Comparison of ENCODE assay signal across 1 cellular context in genomic region chr10:102455893-102456471, GRCh38.
TF ChIP-seq lines count a peak whose summit lies in the region.

No MANE protein-coding gene starts in this region.

TF ChIP-seq in HEK293, 187 proteins besides CTCF, POLR2A, EP300 and RAD21 (continued from another document):
- TF ChIP-seq ZNF518A (tag by site-specific recombination; conservative IDR thresholded peaks at IDR 0.05; ENCODE audit: low read depth) (peak; percentile 41; the same call in 1 of the 2 replicates), ZNF580 (tag by site-specific recombination; IDR thresholded peaks at IDR 0.05) (no peak), ZNF658 (tag by site-specific recombination; IDR thresholded peaks at IDR 0.05) (no peak), BCL11A (tag by site-specific recombination; IDR thresholded peaks at IDR 0.05; ENCODE audit: low read depth) (no peak), ZNF629 (tag by site-specific recombination; IDR thresholded peaks at IDR 0.05) (peak; percentile 76), FEZF1 (tag by site-specific recombination; IDR thresholded peaks at IDR 0.05) (no peak), SP3 (tag by site-specific recombination; IDR thresholded peaks at IDR 0.05) (0 out of 2 replicates have a peak, but pooled peaks have one; percentile 41), ZNF621 (tag by site-specific recombination; IDR thresholded peaks at IDR 0.05) (no peak), ZNF398 (tag by site-specific recombination; IDR thresholded peaks at IDR 0.05) (peak; percentile 39; the same call in 1 of the 2 replicates), IKZF3 (tag by site-specific recombination; IDR thresholded peaks at IDR 0.05) (peak; percentile 69; the same call in 1 of the 2 replicates), ZBTB49 (tag by site-specific recombination; IDR thresholded peaks at IDR 0.05; ENCODE audit: low read depth) (no peak), ZNF600 (tag by site-specific recombination; IDR thresholded peaks at IDR 0.05) (peak; percentile 86), ZNF530 (tag by site-specific recombination; IDR thresholded peaks at IDR 0.05; ENCODE audit: low read depth) (no peak), ZNF639 (tag by site-specific recombination; IDR thresholded peaks at IDR 0.05) (0 out of 2 replicates have a peak, but pooled peaks have one; percentile 37), PRDM10 (tag by site-specific recombination; IDR thresholded peaks at IDR 0.05) (peak; percentile 89), ZBTB21 (tag by site-specific recombination; IDR thresholded peaks at IDR 0.05) (peak; percentile 49; the same call in 1 of the 2 replicates), ZNF324 (tag by site-specific recombination; IDR thresholded peaks at IDR 0.05) (peak; percentile 30; the same call in 1 of the 2 replicates)
